ENCODE assay signal across 17 cellular contexts in the genomic region with DNA sequence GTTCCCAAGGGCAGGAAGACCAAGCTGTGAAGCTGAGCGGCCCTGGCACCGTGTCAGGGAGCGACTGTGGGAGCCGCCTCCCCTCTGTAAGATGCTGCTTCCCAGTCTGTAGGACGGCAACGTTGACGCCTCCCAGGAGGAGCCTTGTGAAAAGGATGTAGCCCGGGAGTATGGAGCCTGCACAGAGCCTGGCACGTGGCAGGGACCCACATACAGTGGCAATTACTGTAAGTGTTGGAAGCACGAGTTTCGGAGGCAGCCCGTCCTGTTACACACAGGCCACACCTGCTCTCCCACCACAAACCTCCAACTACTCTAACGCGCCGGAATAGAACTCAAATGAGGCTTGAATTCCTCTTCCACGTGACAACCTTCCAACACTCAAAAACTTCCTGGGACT.
"Had no signal": no experiment of that assay in that cellular context is flagged by ENCODE, and none has a peak within 500 bp of the region (broad histone marks: within the 10 kb centered on the region; RNA-seq: fewer than 3 reads in every experiment).

No MANE protein-coding gene starts in this region.

- ATAC-seq: activated CD8-positive, alpha-beta memory T cell treated with anti-CD3 and anti-CD28 coated beads, Interleukin-2, amount 10 ng/mL, durations not matched to agents 7 days and 5 days; gastroesophageal sphincter; natural killer cell; sciatic nerve had no signal

- DNase-seq: activated CD4-positive, CD25-positive, alpha-beta regulatory T cell treated with anti-CD3 and anti-CD28 coated beads, Interleukin-2, amount 50 U/mL, for 72 hours; activated CD8-positive, alpha-beta memory T cell treated with anti-CD3 and anti-CD28 coated beads, Interleukin-2, amount 10 ng/mL, durations not matched to agents 7 days and 5 days; activated effector memory CD4-positive, alpha-beta T cell treated with Interleukin-2 at 50 U/mL for 16 hours; activated T-cell treated with anti-CD3 and anti-CD28 coated beads, Interleukin-2, amount 50 U/mL, for 24 hours; erythroblast; natural killer cell; nucleus accumbens; stimulated activated CD4-positive, alpha-beta T cell treated with anti-CD3 and anti-CD28 coated beads, Interleukin-2, amount 100 ng/mL, for 24 hours; T-helper 9 cell; uterus had no signal

- H3K4me1 ChIP-seq: uterus had no signal

- H3K27me3 Mint-ChIP-seq: activated naive CD4-positive, alpha-beta T cell treated with anti-CD3 and anti-CD28 coated beads, Interleukin-2, amount 50 U/mL, for 24 hours had no signal

- H3K36me3 ChIP-seq: adrenal gland, cardiac muscle cell, thoracic aorta, uterus had no signal

- H3K27me3 ChIP-seq: adrenal gland, cardiac muscle cell, gastroesophageal sphincter, uterus had no signal

- H3K27ac Mint-ChIP-seq: activated CD8-positive, alpha-beta memory T cell treated with anti-CD3 and anti-CD28 coated beads, Interleukin-2, amount 10 ng/mL, durations not matched to agents 7 days and 5 days; activated naive CD4-positive, alpha-beta T cell treated with anti-CD3 and anti-CD28 coated beads, Interleukin-2, amount 50 U/mL, for 24 hours; activated T-cell treated with anti-CD3 and anti-CD28 coated beads, Interleukin-2, amount 50 U/mL, for 24 hours; natural killer cell; progenitor cell of endocrine pancreas had no signal

- H3K36me3 Mint-ChIP-seq: activated naive CD4-positive, alpha-beta T cell treated with anti-CD3 and anti-CD28 coated beads, Interleukin-2, amount 50 U/mL, for 24 hours; natural killer cell had no signal

- H3K9me3 Mint-ChIP-seq: activated naive CD4-positive, alpha-beta T cell treated with anti-CD3 and anti-CD28 coated beads, Interleukin-2, amount 50 U/mL, for 24 hours; activated T-cell treated with anti-CD3 and anti-CD28 coated beads, Interleukin-2, amount 50 U/mL, for 24 hours; natural killer cell had no signal

- H3K9me3 ChIP-seq: adrenal gland, gastroesophageal sphincter, thoracic aorta, uterus had no signal

- H3K27ac ChIP-seq: cardiac muscle cell, gastroesophageal sphincter, thoracic aorta, uterus had no signal

- H3K4me3 ChIP-seq: adrenal gland, cardiac muscle cell, gastroesophageal sphincter, thoracic aorta, uterus had no signal

- H3K4me3 Mint-ChIP-seq: activated CD8-positive, alpha-beta memory T cell treated with anti-CD3 and anti-CD28 coated beads, Interleukin-2, amount 10 ng/mL, durations not matched to agents 7 days and 5 days; activated naive CD4-positive, alpha-beta T cell treated with anti-CD3 and anti-CD28 coated beads, Interleukin-2, amount 50 U/mL, for 24 hours; activated T-cell treated with anti-CD3 and anti-CD28 coated beads, Interleukin-2, amount 50 U/mL, for 24 hours; natural killer cell had no signal
